ENCODE assay signal across 11 cellular contexts in genomic region chr15:58484794-58485600, GRCh38. TPM values are rescaled to one million over a fixed set of nuclear protein-coding genes. Genes with fewer than 3 reads are reported as not detected.
A peak's percentile ranks its signal among the peaks of the same experiment; 100 is the strongest.
DNase-seq lines count a peak whose midpoint lies in the region; ATAC-seq and FAIRE-seq lines count a peak whose summit lies in the region.
"Had no signal": no experiment of that assay in that cellular context is flagged by ENCODE, and none has a peak within 500 bp of the region (broad histone marks: within the 10 kb centered on the region; RNA-seq: fewer than 3 reads in every experiment).

No MANE protein-coding gene starts in this region.

- H3K4me3 Mint-ChIP-seq in activated T-cell treated with anti-CD3 and anti-CD28 coated beads, Interleukin-2, amount 50 U/mL, for 4 hours = peak overlapping the region; percentile 39

- H3K27ac Mint-ChIP-seq in activated naive CD4-positive, alpha-beta T cell treated with anti-CD3 and anti-CD28 coated beads, Interleukin-2, amount 50 U/mL, for 72 hours = peak overlapping the region; percentile 40 to 85

- DNase-seq in activated T-cell treated with anti-CD3 and anti-CD28 coated beads, Interleukin-2, amount 50 U/mL, for 4 hours = no peak
- no peak for DNase-seq in activated T-cell treated with anti-CD3 and anti-CD28 coated beads, Interleukin-2, amount 50 U/mL, for 1 hour
- DNase-seq in NOMO-1 treated with DMSO at 0.1 percent for 48 hours (lab: John Stamatoyannopoulos, UW; ENCODE audit: unreplicated experiment) (peak; percentile 91), urothelium cell line (ENCODE audit: low spot score) (no peak), COR-L47 (lab: John Stamatoyannopoulos, UW) (no peak)
- DNase-seq in activated naive CD4-positive, alpha-beta T cell treated with anti-CD3 and anti-CD28 coated beads, Interleukin-2, amount 50 U/mL, for 72 hours (ENCODE audit: low spot score in 2 of 2) = no peak
- DNase-seq in stimulated activated CD8-positive, alpha-beta memory T cell treated with anti-CD3 and anti-CD28 coated beads, Interleukin-7, amount 100 ng/mL, for 4 hours (ENCODE audit: low read depth in 2 of 2) = peak; percentile 15 to 24
- DNase-seq: stimulated activated CD4-positive, alpha-beta T cell treated with anti-CD3 and anti-CD28 coated beads, Interleukin-12 subunit alpha, Interleukin-12 subunit beta, amount 100 ng/mL, for 4 hours had no signal

- no peak for FAIRE-seq in urothelium cell line (lab: Jason Lieb, UNC)
- FAIRE-seq: H54 had no signal

- peaks cover 48% of the 10 kb centered on the region for H3K4me1 Mint-ChIP-seq in activated T-cell treated with anti-CD3 and anti-CD28 coated beads, Interleukin-2, amount 50 U/mL, for 4 hours (ENCODE audit: low read depth)

- no peaks in the 10 kb centered on the region for H3K36me3 Mint-ChIP-seq in activated T-cell treated with anti-CD3 and anti-CD28 coated beads, Interleukin-2, amount 50 U/mL, for 4 hours (ENCODE audit: insufficient read depth)
- H3K36me3 Mint-ChIP-seq in activated naive CD4-positive, alpha-beta T cell treated with anti-CD3 and anti-CD28 coated beads, Interleukin-2, amount 50 U/mL, for 72 hours = peaks cover 0 to 18% of the 10 kb centered on the region in 2 donors

- peak; percentile 53 to 66 for ATAC-seq in activated T-cell treated with anti-CD3 and anti-CD28 coated beads, Interleukin-2, amount 50 U/mL, for 4 hours
- ATAC-seq in activated naive CD4-positive, alpha-beta T cell treated with anti-CD3 and anti-CD28 coated beads, Interleukin-2, amount 50 U/mL, for 72 hours = peak; percentile 52 to 64
- no peak for ATAC-seq in HG02840 (IDR thresholded peaks at IDR 0.05; ENCODE audit: low FRiP score, unreplicated experiment)
- ATAC-seq: Right ventricle myocardium inferior had no signal

- no peaks in the 10 kb centered on the region for H3K27me3 Mint-ChIP-seq in activated T-cell treated with anti-CD3 and anti-CD28 coated beads, Interleukin-2, amount 50 U/mL, for 4 hours (ENCODE audit: low read depth)

- no peaks in the 10 kb centered on the region for H3K9me3 Mint-ChIP-seq in activated T-cell treated with anti-CD3 and anti-CD28 coated beads, Interleukin-2, amount 50 U/mL, for 4 hours
- H3K9me3 Mint-ChIP-seq in activated naive CD4-positive, alpha-beta T cell treated with anti-CD3 and anti-CD28 coated beads, Interleukin-2, amount 50 U/mL, for 72 hours = peaks cover 6 to 26% of the 10 kb centered on the region in 2 donors

RNA-seq across cellular contexts. Expression of gene LIPC, which starts 53.2 kb away (rescaled TPM):
- total RNA-seq in activated T-cell treated with anti-CD3 and anti-CD28 coated beads, Interleukin-2, amount 50 U/mL, for 4 hours = under 1 TPM in 1 of 3 donors, not detected in 2; 0.28 TPM
- total RNA-seq in activated naive CD4-positive, alpha-beta T cell treated with anti-CD3 and anti-CD28 coated beads, Interleukin-2, amount 50 U/mL, for 72 hours = under 1 TPM; 0.64 to 0.98 TPM

Comparison
In these comparisons a context has a peak if more than half of its experiments do, and no peak if none do; other contexts are left out.
1. DNase-seq: peak in NOMO-1 treated with DMSO at 0.1 percent for 48 hours (single experiment) and stimulated activated CD8-positive, alpha-beta memory T cell treated with anti-CD3 and anti-CD28 coated beads, Interleukin-7, amount 100 ng/mL, for 4 hours (2 of 2); none in activated T-cell treated with anti-CD3 and anti-CD28 coated beads, Interleukin-2, amount 50 U/mL, for 4 hours (single experiment), activated T-cell treated with anti-CD3 and anti-CD28 coated beads, Interleukin-2, amount 50 U/mL, for 1 hour (single experiment), activated naive CD4-positive, alpha-beta T cell treated with anti-CD3 and anti-CD28 coated beads, Interleukin-2, amount 50 U/mL, for 72 hours (0 of 2), urothelium cell line (single experiment) and COR-L47 (single experiment).